ENCODE assay signal across 21 cellular contexts in genomic region chr14:71588028-71588427, GRCh38.
DNase-seq lines count a peak whose midpoint lies in the region; TF ChIP-seq lines count a peak whose summit lies in the region.
"Had no signal": no experiment of that assay in that cellular context is flagged by ENCODE, and none has a peak within 500 bp of the region (broad histone marks: within the 10 kb centered on the region; RNA-seq: fewer than 3 reads in every experiment).

No MANE protein-coding gene starts in this region.

- WGBS in hepatocyte (ENCODE audit: low lambda C conversion rate, missing lambda C conversion rate): 87% methylated on average over 9 of the region's 9 CpGs

- H4K20me1 ChIP-seq in hepatocyte (ENCODE audit: insufficient read depth, poor library complexity, severe bottlenecking): no peaks in the 10 kb centered on the region

- H2AFZ ChIP-seq in hepatocyte: no peak overlapping the region
- H2AFZ ChIP-seq: neural progenitor cell had no signal

- H3K4me1 Mint-ChIP-seq in brain: peaks cover 73% of the 10 kb centered on the region

- peak; percentile 43 for DNase-seq in AG08395 (ENCODE audit: low spot score)
- DNase-seq in LHCN-M2 (ENCODE audit: low read depth): peak; percentile 80
- peak; percentile 11 for DNase-seq in hepatocyte (ENCODE audit: low spot score)
- no peak for DNase-seq in effector memory CD4-positive, alpha-beta T cell
- DNase-seq in HT-29 (ENCODE audit: low spot score): no peak
- DNase-seq in T1000 (lab: John Stamatoyannopoulos, UW): no peak
- no peak for DNase-seq in effector CD8-positive, alpha-beta T cell (lab: John Stamatoyannopoulos, UW)
- DNase-seq: activated CD4-positive, alpha-beta T cell treated with anti-CD3 and anti-CD28 coated beads for 4 hours; activated CD8-positive, alpha-beta memory T cell treated with anti-CD3 and anti-CD28 coated beads, Interleukin-2, amount 50 U/mL, for 4 hours; activated naive CD4-positive, alpha-beta T cell treated with Interleukin-2 at 50 U/mL for 16 hours; Calu3; caudate nucleus; islet precursor cell; KG1; NCI-H1436; NCI-H345; SHP77; stimulated activated CD4-positive, alpha-beta T cell treated with anti-CD3 and anti-CD28 coated beads, Interleukin-4, amount 100 ng/mL, for 4 hours; tibial artery had no signal

- peaks cover 2% of the 10 kb centered on the region for H3K27me3 Mint-ChIP-seq in brain

- no peak overlapping the region for H3K4me2 ChIP-seq in hepatocyte
- H3K4me2 ChIP-seq: neural progenitor cell had no signal

- peak overlapping the region; percentile 10 for H3K27ac ChIP-seq in hepatocyte
- no peak overlapping the region for H3K27ac ChIP-seq in effector memory CD4-positive, alpha-beta T cell (ENCODE audit: insufficient read depth, low read length, poor library complexity, severe bottlenecking)
- H3K27ac ChIP-seq: neural progenitor cell had no signal

- H3K36me3 Mint-ChIP-seq in brain: no peaks in the 10 kb centered on the region

- H3K4me1 ChIP-seq in hepatocyte (ENCODE audit: insufficient read depth): peaks cover 13% of the 10 kb centered on the region
- no peaks in the 10 kb centered on the region for H3K4me1 ChIP-seq in effector memory CD4-positive, alpha-beta T cell (ENCODE audit: control insufficient read depth, insufficient read depth, low read length, poor library complexity, severe bottlenecking)

- no peaks in the 10 kb centered on the region for H3K9me3 ChIP-seq in hepatocyte (ENCODE audit: low read depth)
- H3K9me3 ChIP-seq in effector memory CD4-positive, alpha-beta T cell (ENCODE audit: control insufficient read depth, low read length): no peaks in the 10 kb centered on the region
- H3K9me3 ChIP-seq: tibial artery had no signal

- peaks cover 23% of the 10 kb centered on the region for H3K79me2 ChIP-seq in hepatocyte

- H3K36me3 ChIP-seq in hepatocyte (replicated peaks; ENCODE audit: insufficient read depth, low read depth): no peaks in the 10 kb centered on the region
- no peaks in the 10 kb centered on the region for H3K36me3 ChIP-seq in effector memory CD4-positive, alpha-beta T cell (ENCODE audit: control insufficient read depth, insufficient read depth, low read length)
- H3K36me3 ChIP-seq: neural progenitor cell, tibial artery had no signal

- no peaks in the 10 kb centered on the region for H3K9me2 ChIP-seq in hepatocyte (replicated peaks; ENCODE audit: insufficient read depth)

- TF ChIP-seq CTCF in brain (conservative IDR thresholded peaks at IDR 0.05) (no peak), hepatocyte (IDR thresholded peaks at IDR 0.05; ENCODE audit: poor library complexity) (no peak)

- H3K27me3 ChIP-seq in hepatocyte: no peaks in the 10 kb centered on the region
- H3K27me3 ChIP-seq in effector memory CD4-positive, alpha-beta T cell (replicated peaks; ENCODE audit: control insufficient read depth, insufficient read depth, low read length, poor library complexity, severe bottlenecking): no peaks in the 10 kb centered on the region
- H3K27me3 ChIP-seq: neural progenitor cell, tibial artery had no signal

- H3K27ac Mint-ChIP-seq in brain: peak overlapping the region in 1 of 5 experiments; percentile 72
- H3K27ac Mint-ChIP-seq: neural progenitor cell had no signal

- peak overlapping the region in 3 of 5 experiments; percentile 79 to 83 (median 82) for H3K4me3 Mint-ChIP-seq in brain
- H3K4me3 Mint-ChIP-seq: neural progenitor cell had no signal

- no peak overlapping the region for H3K4me3 ChIP-seq in hepatocyte
- H3K4me3 ChIP-seq in effector memory CD4-positive, alpha-beta T cell (ENCODE audit: insufficient read depth, low read depth, low read length, poor library complexity, severe bottlenecking): no peak overlapping the region
- H3K4me3 ChIP-seq: neural progenitor cell, tibial artery had no signal

- H3K9me3 Mint-ChIP-seq in brain: no peaks in the 10 kb centered on the region
- H3K9me3 Mint-ChIP-seq: neural progenitor cell had no signal

Comparison
In these comparisons a context has a peak if more than half of its experiments do, and no peak if none do; other contexts are left out.
1. DNase-seq: peak in AG08395 (single experiment), LHCN-M2 (single experiment) and hepatocyte (single experiment); none in effector memory CD4-positive, alpha-beta T cell (0 of 3), HT-29 (single experiment), T1000 (single experiment) and effector CD8-positive, alpha-beta T cell (single experiment).